In the genomic region with DNA sequence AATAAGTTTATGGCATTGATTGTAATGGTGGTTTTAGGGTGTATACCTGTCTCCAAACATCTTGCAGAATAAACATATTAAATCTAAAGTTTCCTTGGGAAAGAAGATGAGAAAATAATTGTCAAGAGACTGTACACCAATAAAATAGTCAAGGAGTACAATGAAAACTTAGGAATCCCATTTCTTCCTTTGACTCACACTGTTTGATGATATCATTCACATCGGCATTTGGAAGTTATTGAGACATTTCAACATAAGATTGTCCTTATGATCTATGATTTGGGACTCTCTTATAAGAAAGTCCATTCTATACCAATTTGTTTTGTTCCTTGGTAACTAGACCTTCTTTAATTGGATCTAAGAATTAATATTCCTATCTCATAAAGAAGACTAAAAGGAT, we compare ENCODE assay signal across 26 cellular contexts.
DNase-seq lines count a peak whose midpoint lies in the region; ATAC-seq and TF ChIP-seq lines count a peak whose summit lies in the region.
"Had no signal": no experiment of that assay in that cellular context is flagged by ENCODE, and none has a peak within 500 bp of the region (broad histone marks: within the 10 kb centered on the region; RNA-seq: fewer than 3 reads in every experiment).

No MANE protein-coding gene starts in this region.

- POLR2A ChIA-PET in RWPE1 (lab: Yijun Ruan, JAX; ENCODE audit: low non-redundant PET) = no interaction called here

- TF ChIP-seq CTCF in RWPE1 (conservative IDR thresholded peaks at IDR 0.05; ENCODE audit: low read depth) = no peak

- H3K9me3 Mint-ChIP-seq in activated naive CD8-positive, alpha-beta T cell treated with anti-CD3 and anti-CD28 coated beads for 36 hours = no peaks in the 10 kb centered on the region
- H3K9me3 Mint-ChIP-seq: brain had no signal

- H3K36me3 Mint-ChIP-seq in activated naive CD8-positive, alpha-beta T cell treated with anti-CD3 and anti-CD28 coated beads for 36 hours = no peaks in the 10 kb centered on the region
- H3K36me3 Mint-ChIP-seq: activated naive CD4-positive, alpha-beta T cell treated with anti-CD3 and anti-CD28 coated beads, Interleukin-2, amount 50 U/mL, for 72 hours; brain had no signal

- H3K27ac Mint-ChIP-seq in activated naive CD8-positive, alpha-beta T cell treated with anti-CD3 and anti-CD28 coated beads for 36 hours = no peak overlapping the region
- H3K27ac Mint-ChIP-seq: activated naive CD4-positive, alpha-beta T cell treated with anti-CD3 and anti-CD28 coated beads, Interleukin-2, amount 50 U/mL, for 72 hours; activated T-cell treated with anti-CD3 and anti-CD28 coated beads, Interleukin-2, amount 50 U/mL, for 72 hours; brain; stimulated activated naive CD8-positive, alpha-beta T cell treated with anti-CD3 and anti-CD28 coated beads, Interleukin-15, Interleukin-2, amounts not matched to agents 100 ng/mL and 50 ng/mL, for 24 hours had no signal

- H3K4me3 Mint-ChIP-seq in activated naive CD8-positive, alpha-beta T cell treated with anti-CD3 and anti-CD28 coated beads for 36 hours = no peak overlapping the region
- H3K4me3 Mint-ChIP-seq: activated T-cell treated with anti-CD3 and anti-CD28 coated beads, Interleukin-2, amount 50 U/mL, for 72 hours; brain; naive thymus-derived CD4-positive, alpha-beta T cell; stimulated activated naive CD8-positive, alpha-beta T cell treated with anti-CD3 and anti-CD28 coated beads, Interleukin-15, Interleukin-2, amounts not matched to agents 100 ng/mL and 50 ng/mL, for 24 hours had no signal

- no peaks in the 10 kb centered on the region for H3K27me3 Mint-ChIP-seq in activated naive CD8-positive, alpha-beta T cell treated with anti-CD3 and anti-CD28 coated beads for 36 hours
- H3K27me3 Mint-ChIP-seq: stimulated activated naive CD8-positive, alpha-beta T cell treated with anti-CD3 and anti-CD28 coated beads, Interleukin-15, Interleukin-2, amounts not matched to agents 100 ng/mL and 50 ng/mL, for 24 hours had no signal

- CTCF ChIA-PET in RWPE1 (lab: Yijun Ruan, JAX) = no interaction called here

- H3K4me1 Mint-ChIP-seq in activated naive CD8-positive, alpha-beta T cell treated with anti-CD3 and anti-CD28 coated beads for 36 hours = peaks cover 4% of the 10 kb centered on the region

- DNase-seq in GM04503 (ENCODE audit: low read depth) (peak; percentile 34), RWPE1 (ENCODE audit: low spot score) (peak; percentile 52), fibroblast of peridontal ligament (ENCODE audit: extremely low read depth) (peak; percentile 78), stromal cell of bone marrow (ENCODE audit: low read depth) (peak; percentile 37), cerebellar cortex (ENCODE audit: low spot score) (no peak)
- no peak for DNase-seq in activated naive CD8-positive, alpha-beta T cell treated with anti-CD3 and anti-CD28 coated beads for 36 hours
- DNase-seq: activated CD4-positive, alpha-beta T cell treated with anti-CD3 and anti-CD28 coated beads for 1 hour; activated CD8-positive, alpha-beta memory T cell treated with anti-CD3 and anti-CD28 coated beads for 24 hours; activated T-cell treated with anti-CD3 and anti-CD28 coated beads, Interleukin-2, amount 50 U/mL, for 72 hours; BE2C; cortex of kidney; mesendoderm; MM.1S; naive thymus-derived CD4-positive, alpha-beta T cell; NCI-H1436 treated with DMSO at 0.1 percent for 48 hours; NCI-H2171; NCI-H69; pancreas; stimulated activated CD4-positive, alpha-beta T cell treated with anti-CD3 and anti-CD28 coated beads, Interleukin-2, amount 100 ng/mL, for 48 hours had no signal

- no peak for ATAC-seq in HG03521 (IDR thresholded peaks at IDR 0.05; ENCODE audit: unreplicated experiment)
- ATAC-seq: gastroesophageal sphincter; HepG2; naive thymus-derived CD4-positive, alpha-beta T cell; pancreas had no signal

- H3K27ac ChIP-seq in RWPE1 = no peak overlapping the region
- H3K27ac ChIP-seq: gastroesophageal sphincter, pancreas, tibial nerve had no signal

Comparison
In these comparisons a context has a peak if more than half of its experiments do, and no peak if none do; other contexts are left out.
1. DNase-seq: peak in GM04503 (single experiment), RWPE1 (single experiment), fibroblast of peridontal ligament (single experiment) and stromal cell of bone marrow (single experiment); none in activated naive CD8-positive, alpha-beta T cell treated with anti-CD3 and anti-CD28 coated beads for 36 hours (single experiment) and cerebellar cortex (single experiment).